ENCODE assay signal across 8 cellular contexts in genomic region chr9:127396808-127397721, GRCh38. TPM values are rescaled to one million over a fixed set of nuclear protein-coding genes. Genes with fewer than 3 reads are reported as not detected.
A peak's percentile ranks its signal among the peaks of the same experiment; 100 is the strongest.
DNase-seq lines count a peak whose midpoint lies in the region; ATAC-seq and TF ChIP-seq lines count a peak whose summit lies in the region.

Gene SLC2A8, plus strand, starts transcription at chr9:127397169. Its CDS starts 62 bp downstream, at chr9:127397231.

- under 1% methylated on average over 20 of the region's 92 CpGs for WGBS in smooth muscle cell (ENCODE audit: low lambda C conversion rate)

- H3K4me1 Mint-ChIP-seq in immature natural killer cell, result peaks cover 12 to 19% of the 10 kb centered on the region in 2 donors

- peak within 1 kb of the TSS; percentile 99 for H3K4me2 ChIP-seq in smooth muscle cell

- peaks cover 12% of the 10 kb centered on the region for H3K4me1 ChIP-seq in smooth muscle cell (ENCODE audit: low read depth)

- peaks cover 13% of the 10 kb centered on the region for H3F3A ChIP-seq in smooth muscle cell (ENCODE audit: low read depth)

- DNase-seq in A172 (ENCODE audit: low spot score), result peak; percentile 100
- DNase-seq in NCI-H2196 treated with DMSO at 0.1 percent for 48 hours (lab: John Stamatoyannopoulos, UW; ENCODE audit: unreplicated experiment), result peak; percentile 99
- DNase-seq in activated CD4-positive, CD25-positive, alpha-beta regulatory T cell (lab: John Stamatoyannopoulos, UW), result peak; percentile 66 to 85 (median 80)
- DNase-seq in central memory CD4-positive, alpha-beta T cell, result peak; percentile 92
- DNase-seq in immature natural killer cell, result peak; percentile 99 to 100 (median 99)
- DNase-seq in smooth muscle cell (lab: John Stamatoyannopoulos, UW; ENCODE audit: unreplicated experiment), result peak; percentile 87

- H3K27ac ChIP-seq in smooth muscle cell (ENCODE audit: low read depth), result peak within 1 kb of the TSS; percentile 54

- H3K36me3 Mint-ChIP-seq in immature natural killer cell, result peaks cover 0 to 3% (median 0%) of the 10 kb centered on the region in 3 donors

- H3K79me2 ChIP-seq in smooth muscle cell (ENCODE audit: low read depth), result peaks cover 23% of the 10 kb centered on the region

- H3K9me3 Mint-ChIP-seq in immature natural killer cell, result no peaks in the 10 kb centered on the region

- no peaks in the 10 kb centered on the region for H3K36me3 ChIP-seq in smooth muscle cell (ENCODE audit: low read depth)

- TF ChIP-seq CTCF in smooth muscle cell (IDR thresholded peaks at IDR 0.05; ENCODE audit: borderline replicate concordance, insufficient read depth, poor library complexity, severe bottlenecking), result peak; percentile 14

- no peaks in the 10 kb centered on the region for H3K27me3 ChIP-seq in smooth muscle cell (ENCODE audit: low read depth)

- peak within 1 kb of the TSS; percentile 67 to 86 (median 83) for H3K4me3 Mint-ChIP-seq in immature natural killer cell

- peaks cover 3 to 19% (median 10%) of the 10 kb centered on the region in 3 donors for H3K27me3 Mint-ChIP-seq in immature natural killer cell (ENCODE audit: low read depth in 3 of 3)

- peak within 1 kb of the TSS; percentile 73 for H2AFZ ChIP-seq in smooth muscle cell (ENCODE audit: low read depth)

- peak within 1 kb of the TSS; percentile 13 to 75 (median 64) for H3K27ac Mint-ChIP-seq in immature natural killer cell

- H4K20me1 ChIP-seq in smooth muscle cell (ENCODE audit: low read depth), result peaks cover 15% of the 10 kb centered on the region

- H3K9me3 ChIP-seq in smooth muscle cell (replicated peaks; ENCODE audit: low read depth), result no peaks in the 10 kb centered on the region

- H3K9ac ChIP-seq in smooth muscle cell (ENCODE audit: low read depth), result peak within 1 kb of the TSS; percentile 81

- ATAC-seq in GM18861 (IDR thresholded peaks at IDR 0.05; ENCODE audit: unreplicated experiment) (peak; percentile 93), HG03095 (IDR thresholded peaks at IDR 0.05; ENCODE audit: unreplicated experiment) (peak; percentile 91)

- peak within 1 kb of the TSS; percentile 85 for H3K4me3 ChIP-seq in smooth muscle cell

RNA-seq across cellular contexts. Expression of gene SLC2A8, which starts in this region (rescaled TPM):
- total RNA-seq in A172 (2014; rRNA removed; shearing (Covaris generic)), result 13.8 and 24.1 TPM in 2 replicates
- polyA plus RNA-seq in immature natural killer cell (10 to 100 TPM; 11.2 to 14.5 (median 12.7) TPM), smooth muscle cell (27.7 and 36.6 TPM in 2 replicates)
- 8.7 and 16.9 TPM in 2 replicates for total RNA-seq in smooth muscle cell

Comparison
In these comparisons a context has a peak if more than half of its experiments do, and no peak if none do; other contexts are left out.
1. Peak in every context shown above with its lines: DNase-seq, ATAC-seq, H3K4me3 ChIP-seq and H3K27ac ChIP-seq.